In the genomic region with DNA sequence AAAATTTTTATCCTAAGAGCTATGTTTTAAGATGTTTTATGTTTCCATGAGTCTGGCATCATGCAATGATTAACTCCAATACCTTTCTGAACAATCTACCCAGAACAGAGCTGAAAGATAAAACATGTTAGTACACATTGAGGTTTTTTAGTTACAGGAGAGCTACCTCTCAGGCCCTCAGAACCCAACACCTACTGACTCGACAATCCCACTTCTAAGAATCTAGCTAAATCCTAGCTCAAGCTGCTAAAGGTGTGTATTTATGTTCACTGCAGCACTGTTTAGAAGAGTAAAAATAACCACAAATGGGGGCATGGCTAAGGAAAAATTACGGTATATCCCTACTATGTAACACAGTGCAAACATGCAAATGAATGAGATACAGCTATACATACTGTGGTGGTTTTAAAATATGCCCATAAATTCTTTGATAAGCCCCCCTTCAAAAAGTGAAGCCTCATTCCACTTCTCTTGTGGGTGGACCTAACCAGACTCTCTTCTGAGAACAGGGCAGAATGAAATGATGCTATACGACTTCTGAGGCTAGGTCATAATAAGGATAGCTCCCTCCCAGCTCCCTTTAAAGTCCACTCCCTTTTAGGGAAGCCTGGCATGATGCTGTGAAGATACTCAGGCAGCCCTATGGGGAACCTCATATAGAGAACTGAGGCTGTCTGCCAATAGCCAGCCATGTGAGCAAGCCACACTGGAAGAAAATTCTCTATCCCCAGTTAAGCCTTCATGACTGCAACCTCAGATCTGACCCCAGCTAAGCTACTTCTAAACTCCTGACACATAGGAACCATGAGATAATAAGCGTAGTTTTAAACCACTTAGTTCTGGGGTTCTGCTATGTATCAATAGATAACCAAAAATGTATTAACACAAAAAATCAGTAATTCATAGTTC, we compare ENCODE assay signal across 11 cellular contexts. TPM values are rescaled to one million over a fixed set of nuclear protein-coding genes. Genes with fewer than 3 reads are reported as not detected.
A peak's percentile ranks its signal among the peaks of the same experiment; 100 is the strongest.
DNase-seq lines count a peak whose midpoint lies in the region; ATAC-seq and TF ChIP-seq lines count a peak whose summit lies in the region.
"Had no signal": no experiment of that assay in that cellular context is flagged by ENCODE, and none has a peak within 500 bp of the region (broad histone marks: within the 10 kb centered on the region; RNA-seq: fewer than 3 reads in every experiment).

No MANE protein-coding gene starts in this region.

- peak; percentile 41 for ATAC-seq in CD8-positive, alpha-beta T cell
- ATAC-seq in activated naive CD4-positive, alpha-beta T cell treated with anti-CD3 and anti-CD28 coated beads, Interleukin-2, amount 50 U/mL, for 72 hours, result peak; percentile 30 to 68
- no peak for ATAC-seq in GM21723 (IDR thresholded peaks at IDR 0.05; ENCODE audit: unreplicated experiment)
- ATAC-seq in HG03521 (IDR thresholded peaks at IDR 0.05; ENCODE audit: unreplicated experiment), result no peak
- no peak for ATAC-seq in GM18909 (IDR thresholded peaks at IDR 0.05; ENCODE audit: poor library complexity, unreplicated experiment)
- ATAC-seq: GM12878 had no signal

- CTCF ChIA-PET in CD8-positive, alpha-beta T cell (lab: Charles Lee), result interaction anchor here (1.0 to 1.8 kb wide), 8 partner anchors 9 to 81 kb away, joined by 3 to 6 read pairs (median 4); no protein-coding TSS in a partner anchor

- H3K4me1 ChIP-seq in CD8-positive, alpha-beta T cell (ENCODE audit: insufficient read depth, low read length), result peaks cover 86% of the 10 kb centered on the region
- peaks cover 80% of the 10 kb centered on the region for H3K4me1 ChIP-seq in KMS-11 (ENCODE audit: low read depth, poor library complexity, severe bottlenecking)

- peaks cover 40% of the 10 kb centered on the region for H3K36me3 Mint-ChIP-seq in CD8-positive, alpha-beta T cell
- peaks cover 11 to 57% of the 10 kb centered on the region in 2 donors for H3K36me3 Mint-ChIP-seq in activated naive CD4-positive, alpha-beta T cell treated with anti-CD3 and anti-CD28 coated beads, Interleukin-2, amount 50 U/mL, for 72 hours
- peaks cover 16% of the 10 kb centered on the region for H3K36me3 Mint-ChIP-seq in mesothelial cell of epicardium

- no peak overlapping the region for H3K9ac ChIP-seq in KMS-11

- POLR2A ChIA-PET in CD8-positive, alpha-beta T cell (lab: Charles Lee), result interaction anchor here (0.8 to 2.7 kb wide), 6 partner anchors 15 to 30 kb away, joined by 3 to 8 read pairs (median 3); partner anchors contain the start of gene TMEM123

- H4K20me1 ChIP-seq in KMS-11 (ENCODE audit: insufficient read depth), result no peaks in the 10 kb centered on the region

- H3K9me3 ChIP-seq in CD8-positive, alpha-beta T cell (ENCODE audit: low read length), result no peaks in the 10 kb centered on the region

- peak overlapping the region; percentile 85 for H3K27ac Mint-ChIP-seq in CD8-positive, alpha-beta T cell
- peak overlapping the region; percentile 14 to 46 for H3K27ac Mint-ChIP-seq in activated naive CD4-positive, alpha-beta T cell treated with anti-CD3 and anti-CD28 coated beads, Interleukin-2, amount 50 U/mL, for 72 hours
- H3K27ac Mint-ChIP-seq in mesothelial cell of epicardium, result peak overlapping the region; percentile 35

- intact Hi-C loops in CD8-positive, alpha-beta T cell (cut with DNase I, micrococcal nuclease), result loop anchor here in 1 of 2 experiments (1.0 to 2.0 kb wide), 3 partner anchors 9 to 22 kb away; no protein-coding TSS in a partner anchor

- no peaks in the 10 kb centered on the region for H3K36me3 ChIP-seq in CD8-positive, alpha-beta T cell (ENCODE audit: insufficient read depth, low read length)
- H3K36me3 ChIP-seq in KMS-11 (ENCODE audit: insufficient read depth), result no peaks in the 10 kb centered on the region

- no peak for DNase-seq in CD8-positive, alpha-beta T cell
- DNase-seq in activated naive CD4-positive, alpha-beta T cell treated with anti-CD3 and anti-CD28 coated beads, Interleukin-2, amount 50 U/mL, for 72 hours (ENCODE audit: low spot score in 2 of 2), result no peak
- DNase-seq in mesothelial cell of epicardium (ENCODE audit: low spot score in 2 of 2, unreplicated experiment in 2 of 2) (no peak), GM13976 (ENCODE audit: low spot score) (no peak)
- DNase-seq: mammary epithelial cell, right cardiac atrium had no signal

- H3K4me3 Mint-ChIP-seq in CD8-positive, alpha-beta T cell, result no peak overlapping the region
- H3K4me3 Mint-ChIP-seq in mesothelial cell of epicardium, result no peak overlapping the region

- no peak overlapping the region for H3K4me3 ChIP-seq in CD8-positive, alpha-beta T cell (ENCODE audit: low read depth, low read length)
- H3K4me3 ChIP-seq in KMS-11 (IDR thresholded peaks at IDR 0.05; ENCODE audit: insufficient read depth, low read depth, low read length), result no peak overlapping the region
- H3K4me3 ChIP-seq: GM12878 had no signal

- H3K79me2 ChIP-seq in KMS-11 (ENCODE audit: insufficient read depth, low read depth), result peaks cover 73% of the 10 kb centered on the region

- no peaks in the 10 kb centered on the region for H3K27me3 Mint-ChIP-seq in CD8-positive, alpha-beta T cell (ENCODE audit: low read depth)
- H3K27me3 Mint-ChIP-seq in mesothelial cell of epicardium (ENCODE audit: low read depth), result no peaks in the 10 kb centered on the region

- no peak for TF ChIP-seq CTCF in CD8-positive, alpha-beta T cell (IDR thresholded peaks at IDR 0.05)
- TF ChIP-seq CTCF in KMS-11 (conservative IDR thresholded peaks at IDR 0.05; ENCODE audit: low read depth, low read length) (no peak), mesothelial cell of epicardium (IDR thresholded peaks at IDR 0.05; ENCODE audit: unreplicated experiment) (no peak), GM13976 (IDR thresholded peaks at IDR 0.05; ENCODE audit: borderline replicate concordance, control extremely low read depth, extremely low read depth, insufficient read depth, missing control alignments) (no peak)

- no peaks in the 10 kb centered on the region for H3K9me3 Mint-ChIP-seq in CD8-positive, alpha-beta T cell
- H3K9me3 Mint-ChIP-seq in activated naive CD4-positive, alpha-beta T cell treated with anti-CD3 and anti-CD28 coated beads, Interleukin-2, amount 50 U/mL, for 72 hours, result peaks cover 0 to 6% of the 10 kb centered on the region in 2 donors
- H3K9me3 Mint-ChIP-seq in mesothelial cell of epicardium, result peaks cover 10% of the 10 kb centered on the region

- H3K27ac ChIP-seq in CD8-positive, alpha-beta T cell (ENCODE audit: low read depth, low read length), result no peak overlapping the region
- peak overlapping the region; percentile 88 for H3K27ac ChIP-seq in KMS-11

- peak overlapping the region; percentile 84 for H3K4me2 ChIP-seq in KMS-11

- H3K4me1 Mint-ChIP-seq in CD8-positive, alpha-beta T cell (ENCODE audit: low read depth), result peaks cover 92% of the 10 kb centered on the region
- peaks cover 23% of the 10 kb centered on the region for H3K4me1 Mint-ChIP-seq in mesothelial cell of epicardium

- in situ Hi-C loops in GM13976 (cut with MboI; ENCODE audit: low sequenced_read_pairs, unreplicated experiment), result no loop called here

- H3K27me3 ChIP-seq in CD8-positive, alpha-beta T cell (ENCODE audit: insufficient read depth, low read length), result no peaks in the 10 kb centered on the region
- no peaks in the 10 kb centered on the region for H3K27me3 ChIP-seq in KMS-11 (ENCODE audit: insufficient read depth, low read depth)

- H2AFZ ChIP-seq in KMS-11 (ENCODE audit: low read depth), result no peak overlapping the region

RNA-seq across cellular contexts. Expression of gene TMEM123, which starts 29.5 kb away (rescaled TPM):
- 100 to 1,000 TPM; 320 to 330 TPM for total RNA-seq in CD8-positive, alpha-beta T cell
- 100 to 1,000 TPM; 193 to 330 TPM for total RNA-seq in activated naive CD4-positive, alpha-beta T cell treated with anti-CD3 and anti-CD28 coated beads, Interleukin-2, amount 50 U/mL, for 72 hours
- 131 to 144 TPM (median 137 TPM) in 3 replicates for total RNA-seq in mesothelial cell of epicardium

Comparison
In these comparisons a context has a peak if more than half of its experiments do, and no peak if none do; other contexts are left out.
1. ATAC-seq: peak in CD8-positive, alpha-beta T cell (single experiment) and activated naive CD4-positive, alpha-beta T cell treated with anti-CD3 and anti-CD28 coated beads, Interleukin-2, amount 50 U/mL, for 72 hours (2 of 2); none in GM21723 (single experiment), HG03521 (single experiment) and GM18909 (single experiment).
2. H3K27ac Mint-ChIP-seq: peak in every context shown above with its lines; median percentile 85 in CD8-positive, alpha-beta T cell; 35 in mesothelial cell of epicardium; 30 in activated naive CD4-positive, alpha-beta T cell treated with anti-CD3 and anti-CD28 coated beads, Interleukin-2, amount 50 U/mL, for 72 hours.